9 cellular contexts compared by ENCODE assay signal in the genomic region with DNA sequence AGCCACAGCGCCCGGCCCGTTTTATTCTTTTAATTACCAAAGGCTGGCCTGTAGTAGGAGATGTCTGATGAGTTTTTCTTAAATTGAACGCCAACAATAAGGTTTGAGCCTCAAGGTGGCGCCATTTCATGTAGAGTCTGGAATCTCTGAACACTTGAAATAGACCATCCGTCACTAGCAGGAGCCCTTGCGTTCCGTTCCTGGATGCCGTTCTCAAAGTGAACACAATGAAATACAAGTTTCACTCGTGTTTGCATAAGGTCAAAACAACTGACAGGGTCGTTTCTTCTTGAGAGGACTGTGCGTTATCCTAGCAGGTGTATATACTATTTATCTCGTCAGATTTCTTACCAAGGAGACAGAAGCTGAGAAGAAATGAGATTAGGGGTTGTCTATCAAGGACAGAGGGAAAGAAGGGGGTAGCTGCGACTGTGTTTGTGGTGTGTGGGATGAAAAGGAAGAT. TPM values are rescaled to one million over a fixed set of nuclear protein-coding genes. Genes with fewer than 3 reads are reported as not detected.
DNase-seq lines count a peak whose midpoint lies in the region; ATAC-seq and TF ChIP-seq lines count a peak whose summit lies in the region.
"Had no signal": no experiment of that assay in that cellular context is flagged by ENCODE, and none has a peak within 500 bp of the region (broad histone marks: within the 10 kb centered on the region; RNA-seq: fewer than 3 reads in every experiment).

No MANE protein-coding gene starts in this region.

- no peaks in the 10 kb centered on the region for H3K9me3 Mint-ChIP-seq in activated naive CD4-positive, alpha-beta T cell treated with anti-CD3 and anti-CD28 coated beads, Interleukin-2, amount 50 U/mL, for 24 hours
- no peaks in the 10 kb centered on the region for H3K9me3 Mint-ChIP-seq in progenitor cell of endocrine pancreas (ENCODE audit: low read depth)

- DNase-seq in G401 (ENCODE audit: low spot score), result peak; percentile 89
- DNase-seq in NCI-H1105 (lab: John Stamatoyannopoulos, UW), result peak; percentile 82
- DNase-seq in glomerular visceral epithelial cell (ENCODE audit: extremely low spot score), result peak; percentile 65
- DNase-seq in progenitor cell of endocrine pancreas (ENCODE audit: low spot score, unreplicated experiment), result peak; percentile 64
- DNase-seq in uterus, result peak; percentile 69 to 76

- TF ChIP-seq CTCF in progenitor cell of endocrine pancreas (IDR thresholded peaks at IDR 0.05; ENCODE audit: unreplicated experiment), result peak; percentile 78
- peak; percentile 54 to 68 (median 62) for TF ChIP-seq CTCF in uterus (IDR thresholded peaks at IDR 0.05)

- peak overlapping the region; percentile 12 for H3K4me3 Mint-ChIP-seq in activated naive CD4-positive, alpha-beta T cell treated with anti-CD3 and anti-CD28 coated beads, Interleukin-2, amount 50 U/mL, for 24 hours
- no peak overlapping the region for H3K4me3 Mint-ChIP-seq in progenitor cell of endocrine pancreas (ENCODE audit: low read depth)

- no peak overlapping the region for H3K4me3 ChIP-seq in uterus

- peaks cover 5% of the 10 kb centered on the region for H3K4me1 Mint-ChIP-seq in activated naive CD4-positive, alpha-beta T cell treated with anti-CD3 and anti-CD28 coated beads, Interleukin-2, amount 50 U/mL, for 24 hours
- H3K4me1 Mint-ChIP-seq in progenitor cell of endocrine pancreas (ENCODE audit: low read depth), result peaks cover 3% of the 10 kb centered on the region

- H3K27ac Mint-ChIP-seq in activated naive CD4-positive, alpha-beta T cell treated with anti-CD3 and anti-CD28 coated beads, Interleukin-2, amount 50 U/mL, for 24 hours, result no peak overlapping the region
- peak overlapping the region; percentile 43 for H3K27ac Mint-ChIP-seq in progenitor cell of endocrine pancreas

- no peak for TF ChIP-seq POLR2A in uterus (IDR thresholded peaks at IDR 0.05)

- ATAC-seq in SK-N-SH treated with all-trans-retinoic acid at 6 μM for 48 hours (peak; percentile 92), HG03108 (IDR thresholded peaks at IDR 0.05; ENCODE audit: unreplicated experiment) (no peak)

- H3K36me3 Mint-ChIP-seq in activated naive CD4-positive, alpha-beta T cell treated with anti-CD3 and anti-CD28 coated beads, Interleukin-2, amount 50 U/mL, for 24 hours, result no peaks in the 10 kb centered on the region
- H3K36me3 Mint-ChIP-seq in progenitor cell of endocrine pancreas (ENCODE audit: insufficient read depth), result no peaks in the 10 kb centered on the region

- H3K9me3 ChIP-seq in uterus, result no peaks in the 10 kb centered on the region

- H3K27me3 ChIP-seq in uterus, result no peaks in the 10 kb centered on the region

- no peaks in the 10 kb centered on the region for H3K36me3 ChIP-seq in uterus

- in situ Hi-C loops in G401 (cut with HindIII; ENCODE audit: low sequenced_read_pairs), result no loop called here

- H3K4me1 ChIP-seq in uterus, result no peaks in the 10 kb centered on the region

- H3K27ac ChIP-seq in uterus, result peak overlapping the region in 1 of 2 donors; percentile 17

- H3K27me3 Mint-ChIP-seq in activated naive CD4-positive, alpha-beta T cell treated with anti-CD3 and anti-CD28 coated beads, Interleukin-2, amount 50 U/mL, for 24 hours, result peaks cover 10% of the 10 kb centered on the region
- peaks cover 38% of the 10 kb centered on the region for H3K27me3 Mint-ChIP-seq in progenitor cell of endocrine pancreas

- intact Hi-C loops in uterus (cut with DNase I; ENCODE audit: low total_unique reads), result no loop called here

TF ChIP-seq in SK-N-SH treated with all-trans-retinoic acid at 6 μM for 48 hours, 23 proteins besides CTCF, POLR2A, EP300 and RAD21:
- no peak for TF ChIP-seq TCF4 (CRISPR knock-in tag; IDR thresholded peaks at IDR 0.05; ENCODE audit: borderline replicate concordance)
- TF ChIP-seq ARNTL (CRISPR knock-in tag; IDR thresholded peaks at IDR 0.05; ENCODE audit: borderline replicate concordance, low read depth), result no peak
- TF ChIP-seq PATZ1 (CRISPR knock-in tag; IDR thresholded peaks at IDR 0.05; ENCODE audit: borderline replicate concordance), result no peak
- TF ChIP-seq, protein P1, sequence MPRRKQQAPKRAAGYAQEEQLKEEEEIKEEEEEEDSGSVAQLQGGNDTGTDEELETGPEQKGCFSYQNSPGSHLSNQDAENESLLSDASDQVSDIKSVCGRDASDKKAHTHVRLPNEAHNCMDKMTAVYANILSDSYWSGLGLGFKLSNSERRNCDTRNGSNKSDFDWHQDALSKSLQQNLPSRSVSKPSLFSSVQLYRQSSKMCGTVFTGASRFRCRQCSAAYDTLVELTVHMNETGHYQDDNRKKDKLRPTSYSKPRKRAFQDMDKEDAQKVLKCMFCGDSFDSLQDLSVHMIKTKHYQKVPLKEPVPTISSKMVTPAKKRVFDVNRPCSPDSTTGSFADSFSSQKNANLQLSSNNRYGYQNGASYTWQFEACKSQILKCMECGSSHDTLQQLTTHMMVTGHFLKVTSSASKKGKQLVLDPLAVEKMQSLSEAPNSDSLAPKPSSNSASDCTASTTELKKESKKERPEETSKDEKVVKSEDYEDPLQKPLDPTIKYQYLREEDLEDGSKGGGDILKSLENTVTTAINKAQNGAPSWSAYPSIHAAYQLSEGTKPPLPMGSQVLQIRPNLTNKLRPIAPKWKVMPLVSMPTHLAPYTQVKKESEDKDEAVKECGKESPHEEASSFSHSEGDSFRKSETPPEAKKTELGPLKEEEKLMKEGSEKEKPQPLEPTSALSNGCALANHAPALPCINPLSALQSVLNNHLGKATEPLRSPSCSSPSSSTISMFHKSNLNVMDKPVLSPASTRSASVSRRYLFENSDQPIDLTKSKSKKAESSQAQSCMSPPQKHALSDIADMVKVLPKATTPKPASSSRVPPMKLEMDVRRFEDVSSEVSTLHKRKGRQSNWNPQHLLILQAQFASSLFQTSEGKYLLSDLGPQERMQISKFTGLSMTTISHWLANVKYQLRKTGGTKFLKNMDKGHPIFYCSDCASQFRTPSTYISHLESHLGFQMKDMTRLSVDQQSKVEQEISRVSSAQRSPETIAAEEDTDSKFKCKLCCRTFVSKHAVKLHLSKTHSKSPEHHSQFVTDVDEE (CRISPR knock-in tag; IDR thresholded peaks at IDR 0.05), result no peak
- no peak for TF ChIP-seq PPARA (CRISPR knock-in tag; IDR thresholded peaks at IDR 0.05; ENCODE audit: borderline replicate concordance)
- TF ChIP-seq CREB5 (CRISPR knock-in tag; IDR thresholded peaks at IDR 0.05; ENCODE audit: low read depth), result no peak
- TF ChIP-seq, protein P2, sequence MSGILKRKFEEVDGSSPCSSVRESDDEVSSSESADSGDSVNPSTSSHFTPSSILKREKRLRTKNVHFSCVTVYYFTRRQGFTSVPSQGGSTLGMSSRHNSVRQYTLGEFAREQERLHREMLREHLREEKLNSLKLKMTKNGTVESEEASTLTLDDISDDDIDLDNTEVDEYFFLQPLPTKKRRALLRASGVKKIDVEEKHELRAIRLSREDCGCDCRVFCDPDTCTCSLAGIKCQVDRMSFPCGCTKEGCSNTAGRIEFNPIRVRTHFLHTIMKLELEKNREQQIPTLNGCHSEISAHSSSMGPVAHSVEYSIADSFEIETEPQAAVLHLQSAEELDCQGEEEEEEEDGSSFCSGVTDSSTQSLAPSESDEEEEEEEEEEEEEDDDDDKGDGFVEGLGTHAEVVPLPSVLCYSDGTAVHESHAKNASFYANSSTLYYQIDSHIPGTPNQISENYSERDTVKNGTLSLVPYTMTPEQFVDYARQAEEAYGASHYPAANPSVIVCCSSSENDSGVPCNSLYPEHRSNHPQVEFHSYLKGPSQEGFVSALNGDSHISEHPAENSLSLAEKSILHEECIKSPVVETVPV (CRISPR knock-in tag; IDR thresholded peaks at IDR 0.05), result no peak
- no peak for TF ChIP-seq BACH2 (CRISPR knock-in tag; IDR thresholded peaks at IDR 0.05; ENCODE audit: borderline replicate concordance)
- no peak for TF ChIP-seq SNAI2 (CRISPR knock-in tag; IDR thresholded peaks at IDR 0.05)
- TF ChIP-seq CSDC2 (CRISPR knock-in tag; IDR thresholded peaks at IDR 0.05), result no peak
- no peak for TF ChIP-seq ZFP3 (CRISPR knock-in tag; IDR thresholded peaks at IDR 0.05)
- no peak for TF ChIP-seq ZNF565 (CRISPR knock-in tag; conservative IDR thresholded peaks at IDR 0.05; ENCODE audit: low read depth)
- TF ChIP-seq RARB (CRISPR knock-in tag; IDR thresholded peaks at IDR 0.05), result no peak
- TF ChIP-seq OSR1 (CRISPR knock-in tag; IDR thresholded peaks at IDR 0.05), result no peak
- no peak for TF ChIP-seq ZNF8 (CRISPR knock-in tag; IDR thresholded peaks at IDR 0.05)
- TF ChIP-seq ZFP30 (CRISPR knock-in tag; IDR thresholded peaks at IDR 0.05), result no peak
- TF ChIP-seq GLIS3 (CRISPR knock-in tag; IDR thresholded peaks at IDR 0.05), result no peak
- TF ChIP-seq ZNF70 (CRISPR knock-in tag; IDR thresholded peaks at IDR 0.05), result no peak

RNA-seq across cellular contexts. Expression of gene SCGB1D1, which starts 18.7 kb away (rescaled TPM):
- not detected in 2 replicates for total RNA-seq in G401 (2014; rRNA removed; shearing (Covaris generic))
- total RNA-seq in progenitor cell of endocrine pancreas (not detected in 2 replicates), uterus (not detected)
- total RNA-seq: mononuclear cell had no signal

RNA-seq across cellular contexts. Expression of gene SCGB2A1, which starts 37.2 kb away (rescaled TPM):
- not detected in 2 replicates for total RNA-seq in G401 (2014; rRNA removed; shearing (Covaris generic))
- not detected in 2 replicates for total RNA-seq in progenitor cell of endocrine pancreas
- total RNA-seq in uterus, result 1 to 10 TPM in 1 of 4 donors, not detected in 3; 8.8 TPM
- total RNA-seq: mononuclear cell had no signal

RNA-seq across cellular contexts. Expression of gene INCENP, which starts 47.5 kb away (rescaled TPM):
- total RNA-seq in G401 (2014; rRNA removed; shearing (Covaris generic)), result 73.7 and 84.8 TPM in 2 replicates
- 58.0 and 60.5 TPM in 2 replicates for total RNA-seq in progenitor cell of endocrine pancreas
- 10 to 100 TPM in 2 of 4 donors, 1 to 10 TPM in 2; 7.4 to 27.1 (median 16.5) TPM for total RNA-seq in uterus
